In genomic region chr19:677601-678380, GRCh38 we compare ENCODE assay signal across 9 cellular contexts. TPM values are rescaled to one million over a fixed set of nuclear protein-coding genes. Genes with fewer than 3 reads are reported as not detected.
DNase-seq lines count a peak whose midpoint lies in the region; ATAC-seq, FAIRE-seq and TF ChIP-seq lines count a peak whose summit lies in the region.
"Had no signal": no experiment of that assay in that cellular context is flagged by ENCODE, and none has a peak within 500 bp of the region (broad histone marks: within the 10 kb centered on the region; RNA-seq: fewer than 3 reads in every experiment).

No MANE protein-coding gene starts in this region.

- no peak overlapping the region for H3K9ac ChIP-seq in Karpas-422 (ENCODE audit: low read length)
- peak overlapping the region in 1 of 2 donors; percentile 33 for H3K9ac ChIP-seq in colonic mucosa (ENCODE audit: low read depth in 2 of 2, low read length in 2 of 2)

- no peak overlapping the region for H3K27ac Mint-ChIP-seq in CD4-positive, alpha-beta T cell

- TF ChIP-seq CTCF in CD4-positive, alpha-beta T cell (IDR thresholded peaks at IDR 0.05): no peak
- TF ChIP-seq CTCF in colonic mucosa (IDR thresholded peaks at IDR 0.05) (no peak), osteoblast (IDR thresholded peaks at IDR 0.05; ENCODE audit: extremely low read depth, low read depth, low read length) (no peak)

- H2AFZ ChIP-seq in Karpas-422 (ENCODE audit: low read length) (no peak overlapping the region), osteoblast (ENCODE audit: low read length) (no peak overlapping the region)

- FAIRE-seq in GM12892 (lab: Jason Lieb, UNC): no peak

- H3K27ac ChIP-seq in CD4-positive, alpha-beta T cell (ENCODE audit: low read depth, low read length): no peak overlapping the region
- H3K27ac ChIP-seq in Karpas-422 (ENCODE audit: low read length) (no peak overlapping the region), colonic mucosa (peak overlapping the region; percentile 62), osteoblast (ENCODE audit: low read depth, low read length) (peak overlapping the region; percentile 7)

- no peaks in the 10 kb centered on the region for H3K36me3 Mint-ChIP-seq in CD4-positive, alpha-beta T cell (ENCODE audit: low read depth)

- H3K27me3 Mint-ChIP-seq in CD4-positive, alpha-beta T cell: peaks cover 20% of the 10 kb centered on the region

- TF ChIP-seq POLR2A in GM12892 (IDR thresholded peaks at IDR 0.05; ENCODE audit: low read depth, low read length): no peak

- no peaks in the 10 kb centered on the region for H3K9me2 ChIP-seq in Karpas-422 (replicated peaks; ENCODE audit: insufficient read depth, low read length)

- peaks cover 32% of the 10 kb centered on the region for H3K27me3 ChIP-seq in CD4-positive, alpha-beta T cell (ENCODE audit: control insufficient read depth, insufficient read depth, low read length)
- no peaks in the 10 kb centered on the region for H3K27me3 ChIP-seq in Karpas-422 (ENCODE audit: low read length)
- peaks cover 19% of the 10 kb centered on the region for H3K27me3 ChIP-seq in colonic mucosa
- H3K27me3 ChIP-seq in osteoblast (ENCODE audit: insufficient read depth, low read length): no peaks in the 10 kb centered on the region

- peaks cover 5% of the 10 kb centered on the region for H3K4me1 Mint-ChIP-seq in CD4-positive, alpha-beta T cell (ENCODE audit: low read depth)

- intact Hi-C loops in CD4-positive, alpha-beta T cell (cut with DNase I, micrococcal nuclease): no loop called here
- intact Hi-C loops in colonic mucosa (cut with DNase I): no loop called here

- peaks cover 9% of the 10 kb centered on the region for H3K4me1 ChIP-seq in Karpas-422 (ENCODE audit: low read length)
- no peaks in the 10 kb centered on the region for H3K4me1 ChIP-seq in colonic mucosa
- peaks cover 12% of the 10 kb centered on the region for H3K4me1 ChIP-seq in osteoblast (ENCODE audit: insufficient read depth, low read length)

- H3K36me3 ChIP-seq in Karpas-422 (ENCODE audit: insufficient read depth, low read length): no peaks in the 10 kb centered on the region
- no peaks in the 10 kb centered on the region for H3K36me3 ChIP-seq in colonic mucosa
- H3K36me3 ChIP-seq in osteoblast (ENCODE audit: insufficient read depth, low read length): no peaks in the 10 kb centered on the region

- H3K4me3 ChIP-seq in Karpas-422 (ENCODE audit: low read length): no peak overlapping the region
- H3K4me3 ChIP-seq in colonic mucosa: no peak overlapping the region
- peak overlapping the region; percentile 75 for H3K4me3 ChIP-seq in osteoblast (ENCODE audit: insufficient read depth, low read length)
- H3K4me3 ChIP-seq: mucosa of descending colon had no signal

- DNase-seq in CD4-positive, alpha-beta T cell: no peak
- peak; percentile 67 for DNase-seq in Karpas-422
- DNase-seq in colonic mucosa: no peak
- peak; percentile 89 for DNase-seq in osteoblast (ENCODE audit: insufficient read length, low spot score, missing footprints)
- no peak for DNase-seq in ureter (ENCODE audit: low spot score)
- no peak for DNase-seq in GM12892 (ENCODE audit: insufficient read length)
- no peak for DNase-seq in AG08396 (ENCODE audit: low spot score)

- POLR2A ChIA-PET in CD4-positive, alpha-beta T cell (lab: Charles Lee): interaction anchor here (4.4 kb wide), 1 partner anchor 15 kb away, joined by 45 read pairs; the partner anchor contains the start of gene RNF126

- no peak overlapping the region for H3K4me2 ChIP-seq in Karpas-422 (ENCODE audit: low read depth, low read length, poor library complexity, severe bottlenecking)
- H3K4me2 ChIP-seq in osteoblast (ENCODE audit: insufficient read depth, low read length): peak overlapping the region; percentile 87

- no peaks in the 10 kb centered on the region for H3K9me3 ChIP-seq in CD4-positive, alpha-beta T cell (ENCODE audit: control insufficient read depth, low read length)
- H3K9me3 ChIP-seq in Karpas-422 (ENCODE audit: low read length) (no peaks in the 10 kb centered on the region), colonic mucosa (no peaks in the 10 kb centered on the region), osteoblast (ENCODE audit: low read depth, low read length) (no peaks in the 10 kb centered on the region)
- H3K9me3 ChIP-seq: mucosa of descending colon had no signal

- H3K9me3 Mint-ChIP-seq in CD4-positive, alpha-beta T cell: no peaks in the 10 kb centered on the region

- H3K4me3 Mint-ChIP-seq in CD4-positive, alpha-beta T cell: peak overlapping the region; percentile 68

- H3K79me2 ChIP-seq in Karpas-422 (ENCODE audit: low read length) (no peaks in the 10 kb centered on the region), osteoblast (ENCODE audit: insufficient read depth, low read length) (peaks cover 9% of the 10 kb centered on the region)

- no peak for ATAC-seq in CD4-positive, alpha-beta T cell (ENCODE audit: poor library complexity)
- no peak for ATAC-seq in GM21528 (IDR thresholded peaks at IDR 0.05; ENCODE audit: low FRiP score, unreplicated experiment)
- ATAC-seq: mucosa of descending colon had no signal

- CTCF ChIA-PET in CD4-positive, alpha-beta T cell (lab: Charles Lee): interaction anchor here (1.3 kb wide), 1 partner anchor 93 kb away, joined by 3 read pairs; no protein-coding TSS in a partner anchor

- H4K20me1 ChIP-seq in Karpas-422 (ENCODE audit: insufficient read depth, low read depth, low read length) (peaks cover 14% of the 10 kb centered on the region; the same call in 1 of the 2 replicates), osteoblast (ENCODE audit: insufficient read depth, low read length) (peaks cover 12% of the 10 kb centered on the region)

RNA-seq across cellular contexts. Expression of gene FSTL3, which starts 1.6 kb away (rescaled TPM):
- 1 to 10 TPM; 2.2 to 3.4 TPM for total RNA-seq in CD4-positive, alpha-beta T cell
- 2.3 and 3.0 TPM in 2 replicates for total RNA-seq in Karpas-422 (2014; rRNA removed; shearing (Covaris generic); ENCODE audit: low replicate concordance)
- total RNA-seq in colonic mucosa (10 to 100 TPM in 1 of 2 donors, 1 to 10 TPM in 1; 4.5 to 10.1 TPM), osteoblast (32.7 and 52.1 TPM in 2 replicates), ureter (29.8 TPM)
- 22.5 TPM for polyA plus RNA-seq in GM12892 (2012; ENCODE audit: missing spikeins)

RNA-seq across cellular contexts. Expression of gene RNF126, which starts 14.8 kb away (rescaled TPM):
- total RNA-seq in CD4-positive, alpha-beta T cell: 100 to 1,000 TPM; 112 to 119 TPM
- 36.5 and 66.5 TPM in 2 replicates for total RNA-seq in Karpas-422 (2014; rRNA removed; shearing (Covaris generic); ENCODE audit: low replicate concordance)
- 10 to 100 TPM; 54.6 to 74.7 TPM for total RNA-seq in colonic mucosa
- total RNA-seq in osteoblast: 29.8 and 38.7 TPM in 2 replicates
- 54.5 TPM for total RNA-seq in ureter
- polyA plus RNA-seq in GM12892 (2012; ENCODE audit: missing spikeins): 13.0 TPM

RNA-seq across cellular contexts. Expression of gene PRSS57, which starts 17.5 kb away (rescaled TPM):
- total RNA-seq in CD4-positive, alpha-beta T cell: not detected
- not detected in 2 replicates for total RNA-seq in Karpas-422 (2014; rRNA removed; shearing (Covaris generic); ENCODE audit: low replicate concordance)
- total RNA-seq in colonic mucosa (not detected), osteoblast (not detected in 2 replicates), ureter (not detected)
- not detected for polyA plus RNA-seq in GM12892 (2012; ENCODE audit: missing spikeins)
- total RNA-seq: mucosa of descending colon had no signal

RNA-seq across cellular contexts. Expression of gene PALM, which starts 30.9 kb away (rescaled TPM):
- not detected for total RNA-seq in CD4-positive, alpha-beta T cell
- total RNA-seq in Karpas-422 (2014; rRNA removed; shearing (Covaris generic); ENCODE audit: low replicate concordance): 3.5 TPM in 1 of 2 replicates, not detected in the other
- total RNA-seq in colonic mucosa (10 to 100 TPM in 1 of 2 donors, 1 to 10 TPM in 1; 3.9 to 13.5 TPM), osteoblast (9.7 and 10.5 TPM in 2 replicates), ureter (26.0 TPM)
- polyA plus RNA-seq in GM12892 (2012; ENCODE audit: missing spikeins): 0.49 TPM

RNA-seq across cellular contexts. Expression of gene FGF22, which starts 38.1 kb away (rescaled TPM):
- total RNA-seq in CD4-positive, alpha-beta T cell: under 1 TPM; 0.42 to 0.49 TPM
- total RNA-seq in Karpas-422 (2014; rRNA removed; shearing (Covaris generic); ENCODE audit: low replicate concordance): not detected in 2 replicates
- total RNA-seq in colonic mucosa (not detected), osteoblast (not detected in 2 replicates), ureter (0.29 TPM)
- 0.17 TPM for polyA plus RNA-seq in GM12892 (2012; ENCODE audit: missing spikeins)

Comparison
In these comparisons a context has a peak if more than half of its experiments do, and no peak if none do; other contexts are left out.
1. DNase-seq: peak in Karpas-422 (single experiment) and osteoblast (single experiment); none in CD4-positive, alpha-beta T cell (0 of 10), colonic mucosa (single experiment), ureter (single experiment), GM12892 (single experiment) and AG08396 (single experiment).
2. H3K27ac ChIP-seq: peak in colonic mucosa (single experiment) and osteoblast (single experiment); none in CD4-positive, alpha-beta T cell (single experiment) and Karpas-422 (single experiment).